14 cellular contexts compared by ENCODE assay signal in the genomic region with DNA sequence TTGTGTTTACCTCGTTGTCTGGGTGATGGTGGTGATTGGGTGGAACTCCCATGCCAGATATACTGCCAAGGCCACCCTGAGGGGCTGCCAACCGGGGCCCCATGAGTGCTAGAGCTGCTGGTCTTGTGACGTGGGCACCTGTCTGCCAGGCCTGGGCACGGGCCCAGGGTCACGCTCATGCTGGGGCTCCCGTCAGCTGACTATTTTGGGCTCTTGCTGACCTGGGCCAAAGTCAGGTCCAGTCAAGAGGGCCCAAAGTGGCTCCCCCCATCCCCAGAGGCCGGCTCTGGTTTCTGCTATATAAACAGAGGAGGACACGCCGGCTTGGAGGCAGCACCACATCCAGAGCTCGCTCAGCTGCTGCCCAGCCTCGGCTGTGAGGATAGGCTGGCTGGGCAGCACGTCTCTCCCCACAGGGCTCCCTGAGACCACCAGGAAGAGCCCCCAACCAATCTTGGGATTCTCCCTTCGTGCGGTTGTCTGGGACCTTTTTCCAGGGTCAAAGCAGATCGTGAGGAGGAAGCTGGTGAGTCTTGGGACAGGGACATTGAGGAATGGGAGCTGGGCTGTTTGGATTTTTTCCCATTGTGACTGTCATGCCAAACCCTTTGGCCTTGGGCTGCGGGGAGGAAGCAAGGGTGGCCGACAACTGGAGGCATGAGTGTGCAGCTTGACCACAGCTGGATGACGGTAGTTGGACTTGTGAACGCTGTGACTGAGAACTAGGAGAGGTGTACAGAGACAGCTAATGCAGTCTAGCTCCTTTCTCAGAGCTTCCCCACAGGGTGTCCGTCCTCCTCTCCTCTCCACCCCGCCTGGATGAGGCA. TPM values are rescaled to one million over a fixed set of nuclear protein-coding genes. Genes with fewer than 3 reads are reported as not detected.
DNase-seq lines count a peak whose midpoint lies in the region; ATAC-seq, FAIRE-seq and TF ChIP-seq lines count a peak whose summit lies in the region.
"Had no signal": no experiment of that assay in that cellular context is flagged by ENCODE, and none has a peak within 500 bp of the region (broad histone marks: within the 10 kb centered on the region; RNA-seq: fewer than 3 reads in every experiment).

No MANE protein-coding gene starts in this region.

- TF ChIP-seq CTCF in VCaP (conservative IDR thresholded peaks at IDR 0.05) (no peak), pancreas (IDR thresholded peaks at IDR 0.05) (no peak)

- ATAC-seq in Right ventricle myocardium superior (ENCODE audit: poor library complexity) (peak; percentile 77), pancreas (peak; percentile 59 to 68 (median 66)), HG02938 (IDR thresholded peaks at IDR 0.05; ENCODE audit: unreplicated experiment) (no peak)
- ATAC-seq: A549, left colon, PC-3 had no signal

- H3K27me3 ChIP-seq in ACC112 (ENCODE audit: insufficient read depth, low read length) (no peaks in the 10 kb centered on the region), pancreas (no peaks in the 10 kb centered on the region)

- H3K4me3 ChIP-seq in ACC112 (ENCODE audit: low read depth, low read length) (no peak overlapping the region), pancreas (no peak overlapping the region)
- H3K4me3 ChIP-seq: A549 had no signal

- no peaks in the 10 kb centered on the region for H3K79me2 ChIP-seq in ACC112 (ENCODE audit: control insufficient read depth, insufficient read depth, low read length, unreplicated experiment)

- peaks cover 26% of the 10 kb centered on the region for H3K4me1 ChIP-seq in ACC112 (ENCODE audit: control insufficient read depth, insufficient read depth, low read length, unreplicated experiment)
- H3K4me1 ChIP-seq in pancreas: peaks cover 9 to 31% (median 30%) of the 10 kb centered on the region in 3 donors

- 42 to 47% methylated on average over 21 of the region's 21 CpGs for WGBS in pancreas, 2 donors

- intact Hi-C loops in Right ventricle myocardium superior (cut with DNase I) (no loop called here), pancreas (cut with DNase I) (no loop called here)

- no peak overlapping the region for H2AFZ ChIP-seq in ACC112 (ENCODE audit: low read length, unreplicated experiment)

- FAIRE-seq in pancreas (lab: Jason Lieb, UNC): no peak
- FAIRE-seq: A549 had no signal

- H3K36me3 ChIP-seq in ACC112 (ENCODE audit: insufficient read depth, low read length) (no peaks in the 10 kb centered on the region), pancreas (no peaks in the 10 kb centered on the region)

- H3K9me3 ChIP-seq in pancreas: no peaks in the 10 kb centered on the region
- H3K9me3 ChIP-seq: A549 had no signal

- DNase-seq in Right ventricle myocardium superior: peak; percentile 89
- peak; percentile 73 to 88 (median 80) for DNase-seq in pancreas
- DNase-seq in putamen (ENCODE audit: low spot score): no peak
- DNase-seq in NCI-H2107 treated with DMSO at 0.1 percent for 48 hours (lab: John Stamatoyannopoulos, UW; ENCODE audit: unreplicated experiment): no peak
- no peak for DNase-seq in stimulated activated CD4-positive, alpha-beta T cell treated with anti-CD3 and anti-CD28 coated beads, Interleukin-2, amount 100 ng/mL, for 48 hours
- DNase-seq: IMR-90, NCI-H187, PC-3 had no signal

- H3K27ac ChIP-seq in ACC112 (ENCODE audit: low read depth, low read length): peak overlapping the region; percentile 51
- peak overlapping the region; percentile 52 for H3K27ac ChIP-seq in VCaP
- peak overlapping the region; percentile 52 to 84 (median 79) for H3K27ac ChIP-seq in pancreas
- H3K27ac ChIP-seq: A549 had no signal

RNA-seq across cellular contexts. Expression of gene NR4A1, which starts 7.6 kb away (rescaled TPM):
- total RNA-seq in Right ventricle myocardium superior (46.1 TPM), pancreas (10 to 100 TPM; 11.7 to 55.2 (median 22.0) TPM)
- 10 to 100 TPM; 76.4 to 85.4 TPM for polyA plus RNA-seq in pancreas

RNA-seq across cellular contexts. Expression of gene ATG101, which starts 26.2 kb away (rescaled TPM):
- total RNA-seq in Right ventricle myocardium superior (23.5 TPM), pancreas (10 to 100 TPM; 13.6 to 20.4 (median 18.7) TPM)
- 10 to 100 TPM; 23.0 to 31.7 TPM for polyA plus RNA-seq in pancreas

RNA-seq across cellular contexts. Expression of gene SMIM41, which starts 35.9 kb away (rescaled TPM):
- total RNA-seq in Right ventricle myocardium superior (0.35 TPM), pancreas (under 1 TPM in 2 of 6 donors, not detected in 4; 0.09 to 0.20 TPM)
- polyA plus RNA-seq in pancreas: under 1 TPM in 1 of 2 donors, not detected in 1; 0.19 TPM
- total RNA-seq: IMR-90; PC-3; T-helper 2 cell treated with Interferon-gamma antibody and Interleukin-4, amounts not matched to agents 100 ng/mL and 5 ng/mL, for 36 hours had no signal
- polyA plus RNA-seq: A549, IMR-90 had no signal

RNA-seq across cellular contexts. Expression of gene TAMALIN, which starts 36.9 kb away (rescaled TPM):
- total RNA-seq in Right ventricle myocardium superior: 19.8 TPM
- total RNA-seq in pancreas: 10 to 100 TPM in 3 of 6 donors, 1 to 10 TPM in 3; 7.1 to 18.0 (median 11.0) TPM
- polyA plus RNA-seq in pancreas: 10 to 100 TPM; 25.4 to 51.6 TPM

Comparison
In these comparisons a context has a peak if more than half of its experiments do, and no peak if none do; other contexts are left out.
1. DNase-seq: peak in Right ventricle myocardium superior (single experiment) and pancreas (6 of 6); none in putamen (single experiment), NCI-H2107 treated with DMSO at 0.1 percent for 48 hours (single experiment) and stimulated activated CD4-positive, alpha-beta T cell treated with anti-CD3 and anti-CD28 coated beads, Interleukin-2, amount 100 ng/mL, for 48 hours (0 of 2).
2. Peak in every context shown above with its lines, with median percentiles within 50 percentile points of each other: H3K27ac ChIP-seq.